8 cellular contexts compared by ENCODE assay signal in genomic region chr15:40105517-40106202, GRCh38. TPM values are rescaled to one million over a fixed set of nuclear protein-coding genes. Genes with fewer than 3 reads are reported as not detected.
A peak's percentile ranks its signal among the peaks of the same experiment; 100 is the strongest.
DNase-seq lines count a peak whose midpoint lies in the region; FAIRE-seq and TF ChIP-seq lines count a peak whose summit lies in the region.

No MANE protein-coding gene starts in this region.

- H4K5ac ChIP-seq in H1 (ENCODE audit: insufficient read length, low read depth, low read length) = no peak overlapping the region

- no peaks in the 10 kb centered on the region for H3K36me3 ChIP-seq in PC-9 (ENCODE audit: low read depth)
- H3K36me3 ChIP-seq in H1 (ENCODE audit: control insufficient read depth in 2 of 4, insufficient read depth in 4 of 4, low read length in 3 of 4) = peaks cover 0 to 8% (median 0%) of the 10 kb centered on the region in 4 experiments; a peak in 2 of 8 replicates

- intact Hi-C loops in PC-9 (cut with micrococcal nuclease; ENCODE audit: unreplicated experiment) = loop anchor here (5.0 to 10.0 kb wide), 3 partner anchors 149 to 769 kb away; partner anchors contain the start of genes FSIP1 and RHOV

- peak overlapping the region; percentile 99 for H2BK15ac ChIP-seq in H1 (ENCODE audit: low read length)

- no peaks in the 10 kb centered on the region for H3K9me3 ChIP-seq in PC-9 (ENCODE audit: insufficient read depth, low read depth)
- H3K9me3 ChIP-seq in H1 (ENCODE audit: insufficient read depth in 2 of 2, low read depth in 1 of 2, low read length in 1 of 2) = no peaks in the 10 kb centered on the region

- H2BK120ac ChIP-seq in H1 (replicated peaks; ENCODE audit: low read depth, low read length) = no peak overlapping the region

- H4K8ac ChIP-seq in H1 (ENCODE audit: extremely low read depth, insufficient read depth, low read length) = no peak overlapping the region

- H2AFZ ChIP-seq in PC-9 (no peak overlapping the region), H1 (ENCODE audit: low read length) (no peak overlapping the region)

- H3K4me1 ChIP-seq in PC-9 (replicated peaks; ENCODE audit: insufficient read depth) (peaks cover 74% of the 10 kb centered on the region), H1 (replicated peaks in 1 of 4; ENCODE audit: control insufficient read depth in 3 of 4, insufficient read depth in 4 of 4, low read length in 3 of 4) (peaks cover 38 to 59% (median 49%) of the 10 kb centered on the region in 4 experiments)

- CTCF ChIA-PET in PC-9 (lab: Charles Lee) (interaction anchor here (0.6 to 4.6 kb wide), 5 partner anchors 29 to 68 kb away, joined by 3 to 67 read pairs (median 7); no protein-coding TSS in a partner anchor), H1 (lab: Charles Lee; ENCODE audit: partially characterized antibody) (interaction anchor here (0.6 to 23.9 kb wide), 31 partner anchors 9 to 223 kb away, joined by 3 to 406 read pairs (median 5); partner anchors contain the start of genes BUB1B and SRP14)

- no peak for TF ChIP-seq POLR2A in H1 (IDR thresholded peaks at IDR 0.05; ENCODE audit: control extremely low read depth in 1 of 2, low read depth in 2 of 2, low read length in 2 of 2)

- TF ChIP-seq EP300 in H1 (IDR thresholded peaks at IDR 0.05; ENCODE audit: borderline replicate concordance in 1 of 2, low read depth in 2 of 2, low read length in 2 of 2) = no peak

- H3K9ac ChIP-seq in H1 (replicated peaks in 1 of 4; ENCODE audit: extremely low read depth in 1 of 4, low read depth in 3 of 4, low read length in 3 of 4) = peak overlapping the region in 2 of 4 experiments; percentile 8 to 32; a peak in 3 of 7 replicates

- H3K9me2 ChIP-seq in PC-9 (ENCODE audit: insufficient read depth) = no peaks in the 10 kb centered on the region

- H3K4me2 ChIP-seq in PC-9 (peak overlapping the region; percentile 87), H1 (ENCODE audit: insufficient read depth in 1 of 2, low read depth in 2 of 2, low read length in 2 of 2) (peak overlapping the region; percentile 57 to 90; a peak in 2 of 4 replicates)

- BruUV-seq in PC-9 (replicated peaks; lab: Mats Ljungman, UMichigan) = no TSS peak

- peak overlapping the region; percentile 60; the same call in 1 of the 2 replicates for H3K27ac ChIP-seq in PC-9
- no peak overlapping the region for H3K27ac ChIP-seq in H1 (ENCODE audit: low read depth, low read length)

- TF ChIP-seq CTCF in PC-9 (conservative IDR thresholded peaks at IDR 0.05) (no peak), H1 (IDR thresholded peaks at IDR 0.05; ENCODE audit: control extremely low read depth in 1 of 3, insufficient read depth in 1 of 3, low read depth in 1 of 3, low read length in 3 of 3) (no peak)

- no peak for DNase-seq in GM18507 (ENCODE audit: extremely low spot score, insufficient read length, low read depth)
- DNase-seq in PC-9 = no peak
- no peak for DNase-seq in H1 (ENCODE audit: low read depth in 1 of 2, low spot score in 2 of 2)
- DNase-seq in stimulated activated CD4-positive, alpha-beta T cell treated with anti-CD3 and anti-CD28 coated beads, Interleukin-4, amount 100 ng/mL, for 24 hours = peak; percentile 31
- no peak for DNase-seq in hypothalamus (lab: John Stamatoyannopoulos, UW)
- no peak for DNase-seq in SIG-M5 (lab: John Stamatoyannopoulos, UW)
- no peak for DNase-seq in KG1 (lab: John Stamatoyannopoulos, UW)
- no peak for DNase-seq in NCI-H2029 (lab: John Stamatoyannopoulos, UW)

- no peak overlapping the region for H3K56ac ChIP-seq in H1 (replicated peaks; ENCODE audit: insufficient read length, low read depth, low read length)

- H3K14ac ChIP-seq in H1 (ENCODE audit: insufficient read length) = no peak overlapping the region

- peak overlapping the region; percentile 82; the same call in 1 of the 2 replicates for H2BK20ac ChIP-seq in H1 (ENCODE audit: low read length)

- FAIRE-seq in GM18507 (lab: Jason Lieb, UNC) = peak; percentile 86
- no peak for FAIRE-seq in H1 (lab: Jason Lieb, UNC)

- no peaks in the 10 kb centered on the region for H4K20me1 ChIP-seq in PC-9 (ENCODE audit: insufficient read depth)
- H4K20me1 ChIP-seq in H1 (replicated peaks in 1 of 2; ENCODE audit: control insufficient read depth in 1 of 2, insufficient read depth in 2 of 2, low read length in 2 of 2) = peaks cover 0 to 2% of the 10 kb centered on the region in 2 experiments

- H3K23me2 ChIP-seq in H1 (ENCODE audit: low read depth, low read length) = peaks cover 9% of the 10 kb centered on the region; the same call in 1 of the 2 replicates

- peak overlapping the region; percentile 21; the same call in 1 of the 2 replicates for H2BK5ac ChIP-seq in H1 (ENCODE audit: low read depth, low read length)

- H3K23ac ChIP-seq in H1 (ENCODE audit: insufficient read length) = no peak overlapping the region

- H2AK5ac ChIP-seq in H1 (ENCODE audit: low read depth, low read length) = peak overlapping the region; percentile 32; the same call in 1 of the 2 replicates

- TF ChIP-seq RAD21 in H1 (IDR thresholded peaks at IDR 0.05 in 1 of 2, conservative IDR thresholded peaks at IDR 0.05 in 1 of 2; ENCODE audit: low read depth in 2 of 2, low read length in 2 of 2) = no peak

- peak overlapping the region; percentile 38; the same call in 1 of the 2 replicates for H3K18ac ChIP-seq in H1 (ENCODE audit: extremely low read depth, low read length)

- POLR2A ChIA-PET in PC-9 (lab: Charles Lee; ENCODE audit: unreplicated experiment) (interaction anchor here (0.9 kb wide), 1 partner anchor 29 kb away, joined by 10 read pairs; no protein-coding TSS in a partner anchor), H1 (lab: Charles Lee; ENCODE audit: partially characterized antibody) (interaction anchor here (0.9 to 10.0 kb wide), 14 partner anchors 8 to 66 kb away, joined by 3 to 143 read pairs (median 5); partner anchors contain the start of genes BUB1B and SRP14)

- peak overlapping the region; percentile 33 for H3K4ac ChIP-seq in H1 (replicated peaks; ENCODE audit: insufficient read length, low read depth, low read length)

- H3K79me1 ChIP-seq in H1 (ENCODE audit: low read depth, low read length) = no peaks in the 10 kb centered on the region; the same call in 1 of the 2 replicates

- H4K91ac ChIP-seq in H1 (replicated peaks; ENCODE audit: insufficient read length, low read length) = peak overlapping the region; percentile 63

- H3F3A ChIP-seq in PC-9 (ENCODE audit: insufficient read depth, low read depth) = peaks cover 50% of the 10 kb centered on the region

- H3K4me3 ChIP-seq in PC-9 (no peak overlapping the region), H1 (ENCODE audit: extremely low read depth in 1 of 4, insufficient read depth in 2 of 4, low read depth in 3 of 4, low read length in 4 of 4) (0 out of 8 replicates have a peak overlapping the region, but pooled peaks of 1 of the 4 experiments have one; percentile 1)

- no peaks in the 10 kb centered on the region for H3K79me2 ChIP-seq in PC-9 (ENCODE audit: low read depth)
- H3K79me2 ChIP-seq in H1 (ENCODE audit: control insufficient read depth in 1 of 2, insufficient read depth in 2 of 2, low read length in 2 of 2) = no peaks in the 10 kb centered on the region

- H3K27me3 ChIP-seq in PC-9 (ENCODE audit: insufficient read depth, low read depth) = no peaks in the 10 kb centered on the region
- no peaks in the 10 kb centered on the region for H3K27me3 ChIP-seq in H1 (replicated peaks in 1 of 4; ENCODE audit: control insufficient read depth in 3 of 4, extremely low read depth in 1 of 4, insufficient read depth in 3 of 4, low read length in 3 of 4)

- WGBS in H1 (ENCODE audit: extremely low coverage in 1 of 2, insufficient coverage in 1 of 2, insufficient read length in 1 of 2, insufficient replicate concordance in 2 of 2, low coverage in 1 of 2, low lambda C conversion rate in 2 of 2, missing lambda C conversion rate in 1 of 2), 2 experiments = 91% methylated on average over 9 of the region's 9 CpGs; no CpG with 5 or more reads in 1 of the 2 experiments

- H2BK12ac ChIP-seq in H1 (ENCODE audit: low read depth, low read length) = peak overlapping the region; percentile 11

TF ChIP-seq in H1, 55 proteins besides CTCF, POLR2A, EP300 and RAD21 (continues in another document):
- TF ChIP-seq E2F6 (IDR thresholded peaks at IDR 0.05) (no peak), TCF12 (IDR thresholded peaks at IDR 0.05; ENCODE audit: low read depth, low read length) (no peak), RBBP5 (IDR thresholded peaks at IDR 0.05; ENCODE audit: borderline replicate concordance, low read depth, low read length) (no peak), SRF (IDR thresholded peaks at IDR 0.05; ENCODE audit: low read depth, low read length) (no peak), FOSL1 (IDR thresholded peaks at IDR 0.05; ENCODE audit: insufficient read depth, low read depth, low read length) (no peak), KDM5A (IDR thresholded peaks at IDR 0.05; ENCODE audit: low read length) (no peak), JUND (IDR thresholded peaks at IDR 0.05; ENCODE audit: low read length) (no peak), NRF1 (IDR thresholded peaks at IDR 0.05; ENCODE audit: low read depth, low read length) (no peak)

RNA-seq across cellular contexts. Expression of gene BMF, which starts 3.0 kb away (rescaled TPM):
- total RNA-seq in PC-9 (2021) = 8.2 and 11.0 TPM in 2 replicates
- 24.2 and 30.9 TPM in 2 replicates for total RNA-seq in H1 (2021; fragmentation: NEBNext Ultra II Directional; extraction: Animal tissue kit (Norgen Biotek cat#: 25700))
- 21.2 and 29.0 TPM in 2 replicates for polyA plus RNA-seq in H1 (2011; rRNA removed)
- 23.4 TPM for polyA plus RNA-seq in H1 (2011; cell fraction: cytosol; rRNA removed)
- 28.4 TPM for polyA plus RNA-seq in H1 (2011; cell fraction: nucleus; rRNA removed)
- 20.6 to 25.4 TPM (median 23.4 TPM) in 4 replicates for polyA plus RNA-seq in H1 (2012, experiment 1 of 2)
- 20.0 TPM for polyA plus RNA-seq in H1 (2012, experiment 2 of 2)
- 9.5 TPM for polyA plus RNA-seq in H1 (2013, experiment 1 of 2)
- polyA plus RNA-seq in H1 (2013, experiment 2 of 2) = 9.4 TPM
- 36.9 and 38.5 TPM in 2 replicates for polyA minus RNA-seq in H1 (2011; rRNA and poly(A)+ RNA removed)
- 23.9 TPM for polyA minus RNA-seq in H1 (2011; cell fraction: cytosol; rRNA and poly(A)+ RNA removed)
- 28.7 TPM for polyA minus RNA-seq in H1 (2011; cell fraction: nucleus; rRNA and poly(A)+ RNA removed)

RNA-seq across cellular contexts. Expression of gene BUB1B, which starts 55.2 kb away (rescaled TPM):
- 74.3 and 75.3 TPM in 2 replicates for total RNA-seq in PC-9 (2021)
- total RNA-seq in H1 (2021; fragmentation: NEBNext Ultra II Directional; extraction: Animal tissue kit (Norgen Biotek cat#: 25700)) = 144 and 153 TPM in 2 replicates
- 31.7 and 48.9 TPM in 2 replicates for polyA plus RNA-seq in H1 (2011; rRNA removed)
- polyA plus RNA-seq in H1 (2011; cell fraction: cytosol; rRNA removed) = 68.3 TPM
- polyA plus RNA-seq in H1 (2011; cell fraction: nucleus; rRNA removed) = 101 TPM
- polyA plus RNA-seq in H1 (2012, experiment 1 of 2) = 93.4 to 126 TPM (median 104 TPM) in 4 replicates
- polyA plus RNA-seq in H1 (2012, experiment 2 of 2) = 5.9 TPM
- polyA plus RNA-seq in H1 (2013, experiment 1 of 2) = 72.9 TPM
- 69.3 TPM for polyA plus RNA-seq in H1 (2013, experiment 2 of 2)
- 72.1 and 91.2 TPM in 2 replicates for polyA minus RNA-seq in H1 (2011; rRNA and poly(A)+ RNA removed)
- polyA minus RNA-seq in H1 (2011; cell fraction: cytosol; rRNA and poly(A)+ RNA removed) = 43.2 TPM
- polyA minus RNA-seq in H1 (2011; cell fraction: nucleus; rRNA and poly(A)+ RNA removed) = 127 TPM
